ENCODE assay signal across 16 cellular contexts in the genomic region with DNA sequence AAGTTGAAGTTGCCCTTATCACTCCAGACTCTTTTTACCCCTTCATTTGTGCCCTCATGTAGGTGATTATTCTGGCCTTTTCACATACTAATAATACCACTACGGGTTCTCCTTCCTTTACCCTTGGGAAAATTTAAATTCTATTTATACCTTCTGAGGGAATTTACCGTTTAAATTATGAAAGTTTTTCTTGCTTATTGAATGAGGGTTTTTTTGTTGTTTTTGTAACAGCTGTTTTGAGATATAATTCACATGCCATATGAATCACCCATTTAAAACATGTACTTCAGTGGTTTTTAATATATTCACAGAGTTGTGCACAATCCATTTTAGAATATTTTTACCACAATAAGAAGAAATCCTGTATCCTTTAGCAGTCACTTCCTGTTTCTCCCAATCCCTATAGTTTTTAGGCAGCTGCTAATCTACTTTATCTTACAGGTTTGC. TPM values are rescaled to one million over a fixed set of nuclear protein-coding genes. Genes with fewer than 3 reads are reported as not detected.
A peak's percentile ranks its signal among the peaks of the same experiment; 100 is the strongest.
DNase-seq lines count a peak whose midpoint lies in the region; ATAC-seq and TF ChIP-seq lines count a peak whose summit lies in the region.
"Had no signal": no experiment of that assay in that cellular context is flagged by ENCODE, and none has a peak within 500 bp of the region (broad histone marks: within the 10 kb centered on the region; RNA-seq: fewer than 3 reads in every experiment).

No MANE protein-coding gene starts in this region.

- H3K9ac ChIP-seq in GM23248: no peak overlapping the region

- peak overlapping the region; percentile 1 to 50 (median 44) for H3K27ac Mint-ChIP-seq in CD4-positive, CD25-positive, alpha-beta regulatory T cell
- H3K27ac Mint-ChIP-seq in memory B cell (peak overlapping the region; percentile 63), T-cell (peak overlapping the region in 1 of 2 donors; percentile 6)
- H3K27ac Mint-ChIP-seq: activated CD4-positive, alpha-beta T cell treated with anti-CD3 and anti-CD28 coated beads, Interleukin-2, amount 10 ng/mL, durations not matched to agents 7 days and 5 days had no signal

- H3K4me3 Mint-ChIP-seq in CD4-positive, CD25-positive, alpha-beta regulatory T cell: peak overlapping the region in 3 of 4 donors; percentile 13 to 34 (median 24)
- H3K4me3 Mint-ChIP-seq in memory B cell: no peak overlapping the region
- H3K4me3 Mint-ChIP-seq in T-cell: peak overlapping the region in 1 of 3 donors; percentile 8
- H3K4me3 Mint-ChIP-seq: activated CD4-positive, alpha-beta T cell treated with anti-CD3 and anti-CD28 coated beads, Interleukin-2, amount 10 ng/mL, durations not matched to agents 7 days and 5 days had no signal

- peaks cover 69% of the 10 kb centered on the region for H3K79me2 ChIP-seq in GM23248 (ENCODE audit: insufficient read depth)

- no peaks in the 10 kb centered on the region for H3K9me3 Mint-ChIP-seq in CD4-positive, CD25-positive, alpha-beta regulatory T cell
- no peaks in the 10 kb centered on the region for H3K9me3 Mint-ChIP-seq in memory B cell
- H3K9me3 Mint-ChIP-seq in T-cell: no peaks in the 10 kb centered on the region
- H3K9me3 Mint-ChIP-seq: activated CD4-positive, alpha-beta T cell treated with anti-CD3 and anti-CD28 coated beads, Interleukin-2, amount 10 ng/mL, durations not matched to agents 7 days and 5 days had no signal

- CTCF ChIA-PET in T-cell (lab: Charles Lee): interaction anchor here in 1 of 2 donors (0.9 kb wide), 1 partner anchor 105 kb away, joined by 3 read pairs; no protein-coding TSS in a partner anchor

- no peak overlapping the region for H3K27ac ChIP-seq in CD4-positive, CD25-positive, alpha-beta regulatory T cell (ENCODE audit: insufficient read depth, low read length, poor library complexity, severe bottlenecking)
- H3K27ac ChIP-seq in GM23248: 0 out of 2 replicates have a peak overlapping the region, but pooled peaks have one; percentile 3
- H3K27ac ChIP-seq: gastrocnemius medialis had no signal

- WGBS in GM23248 (ENCODE audit: low coverage in 1 of 2, low lambda C conversion rate in 2 of 2, missing lambda C conversion rate in 2 of 2), 2 experiments: 36 to 40% methylated on average over 2 of the region's 2 CpGs

- no peaks in the 10 kb centered on the region for H3K9me2 ChIP-seq in GM23248 (ENCODE audit: insufficient read depth)

- peaks cover 11% of the 10 kb centered on the region for H3K36me3 ChIP-seq in CD4-positive, CD25-positive, alpha-beta regulatory T cell (ENCODE audit: control insufficient read depth, insufficient read depth, low read length)
- H3K36me3 ChIP-seq in GM23248 (ENCODE audit: low read depth) (no peaks in the 10 kb centered on the region), MG63 (no peaks in the 10 kb centered on the region)
- H3K36me3 ChIP-seq: gastrocnemius medialis had no signal

- no peaks in the 10 kb centered on the region for H3K27me3 ChIP-seq in CD4-positive, CD25-positive, alpha-beta regulatory T cell (ENCODE audit: control insufficient read depth, insufficient read depth, low read length)
- H3K27me3 ChIP-seq in GM23248 (replicated peaks; ENCODE audit: insufficient read depth): no peaks in the 10 kb centered on the region
- no peaks in the 10 kb centered on the region for H3K27me3 ChIP-seq in MG63
- H3K27me3 ChIP-seq: gastrocnemius medialis had no signal

- in situ Hi-C loops in GM23248 (cut with MboI) (no loop called here), astrocyte of the spinal cord (cut with HindIII; ENCODE audit: low sequenced_read_pairs) (no loop called here)

- H3K27me3 Mint-ChIP-seq in CD4-positive, CD25-positive, alpha-beta regulatory T cell: no peaks in the 10 kb centered on the region
- H3K27me3 Mint-ChIP-seq in memory B cell (no peaks in the 10 kb centered on the region), T-cell (no peaks in the 10 kb centered on the region)
- H3K27me3 Mint-ChIP-seq: activated CD4-positive, alpha-beta T cell treated with anti-CD3 and anti-CD28 coated beads, Interleukin-2, amount 10 ng/mL, durations not matched to agents 7 days and 5 days had no signal

- H3K4me1 ChIP-seq in CD4-positive, CD25-positive, alpha-beta regulatory T cell (ENCODE audit: control insufficient read depth, insufficient read depth, low read length, poor library complexity, severe bottlenecking): peaks cover 59% of the 10 kb centered on the region
- H3K4me1 ChIP-seq in GM23248 (ENCODE audit: insufficient read depth): peaks cover 10% of the 10 kb centered on the region

- peaks cover 54 to 87% (median 73%) of the 10 kb centered on the region in 4 donors for H3K4me1 Mint-ChIP-seq in CD4-positive, CD25-positive, alpha-beta regulatory T cell
- peaks cover 36% of the 10 kb centered on the region for H3K4me1 Mint-ChIP-seq in memory B cell
- H3K4me1 Mint-ChIP-seq in T-cell: peaks cover 86 to 88% (median 87%) of the 10 kb centered on the region in 3 donors

- peaks cover 15% of the 10 kb centered on the region; the same call in 1 of the 2 replicates for H3F3A ChIP-seq in GM23248 (ENCODE audit: insufficient read depth)

- no peaks in the 10 kb centered on the region for H3K9me3 ChIP-seq in CD4-positive, CD25-positive, alpha-beta regulatory T cell (ENCODE audit: control insufficient read depth in 2 of 2, low read length in 2 of 2)
- no peaks in the 10 kb centered on the region for H3K9me3 ChIP-seq in GM23248 (ENCODE audit: low read depth)
- H3K9me3 ChIP-seq in MG63: no peaks in the 10 kb centered on the region
- H3K9me3 ChIP-seq: gastrocnemius medialis had no signal

- no peak for ATAC-seq in CD4-positive, CD25-positive, alpha-beta regulatory T cell (ENCODE audit: low read depth in 2 of 2)
- ATAC-seq in memory B cell (ENCODE audit: low read depth) (no peak), T-cell (replicated peaks in 1 of 4) (no peak)
- ATAC-seq: gastrocnemius medialis, right cardiac atrium had no signal

- H2AFZ ChIP-seq in GM23248: no peak overlapping the region

- H3K36me3 Mint-ChIP-seq in CD4-positive, CD25-positive, alpha-beta regulatory T cell: peaks cover 12% of the 10 kb centered on the region
- H3K36me3 Mint-ChIP-seq in memory B cell (peaks cover 22% of the 10 kb centered on the region), T-cell (peaks cover 23% of the 10 kb centered on the region)

- TF ChIP-seq CTCF in astrocyte of the spinal cord (IDR thresholded peaks at IDR 0.05; ENCODE audit: low read depth, low read length): no peak

- no peaks in the 10 kb centered on the region for H4K20me1 ChIP-seq in GM23248 (ENCODE audit: insufficient read depth)

- DNase-seq in CD4-positive, CD25-positive, alpha-beta regulatory T cell: no peak
- DNase-seq in GM23248: peak; percentile 33
- peak; percentile 28 for DNase-seq in astrocyte of the spinal cord (ENCODE audit: low read depth, low spot score)
- DNase-seq in memory B cell (ENCODE audit: low spot score in 2 of 2): no peak
- no peak for DNase-seq in DMS53 (lab: John Stamatoyannopoulos, UW)
- no peak for DNase-seq in T-cell
- no peak for DNase-seq in MG63
- no peak for DNase-seq in activated CD4-positive, alpha-beta T cell treated with anti-CD3 and anti-CD28 coated beads for 1 hour
- DNase-seq: activated CD4-positive, alpha-beta T cell treated with anti-CD3 and anti-CD28 coated beads, Interleukin-2, amount 10 ng/mL, durations not matched to agents 7 days and 5 days; activated naive CD4-positive, alpha-beta T cell treated with Interleukin-2 at 50 U/mL for 16 hours; cortex of kidney; gastrocnemius medialis; kidney; NCI-H2171; PC-3; right cardiac atrium had no signal

- H3K4me3 ChIP-seq in CD4-positive, CD25-positive, alpha-beta regulatory T cell (ENCODE audit: low read depth, low read length): peak overlapping the region; percentile 56
- H3K4me3 ChIP-seq in GM23248: no peak overlapping the region
- H3K4me3 ChIP-seq in astrocyte of the spinal cord (ENCODE audit: low read depth, low read length): no peak overlapping the region
- H3K4me3 ChIP-seq in MG63: no peak overlapping the region
- H3K4me3 ChIP-seq: gastrocnemius medialis had no signal

- POLR2A ChIA-PET in T-cell (lab: Charles Lee): no interaction called here

- H3K4me2 ChIP-seq in GM23248 (ENCODE audit: unreplicated experiment): peak overlapping the region; percentile 23

RNA-seq across cellular contexts. Expression of a gene that starts 54.7 kb away (rescaled TPM):
- total RNA-seq in CD4-positive, CD25-positive, alpha-beta regulatory T cell: 293 TPM
- polyA plus RNA-seq in CD4-positive, CD25-positive, alpha-beta regulatory T cell: 10 to 100 TPM; 83.7 to 92.7 (median 89.7) TPM
- 19.3 and 21.8 TPM in 2 replicates for total RNA-seq in GM23248 (2014; rRNA removed; shearing (Covaris generic))
- polyA plus RNA-seq in GM23248 (2016; fragmentation: Nextera tagmentation; extraction: Ambion mirVana): 21.0 and 21.7 TPM in 2 replicates
- 100 to 1,000 TPM; 101 to 223 (median 123) TPM for total RNA-seq in T-cell
- 18.5 and 19.5 TPM in 2 replicates for total RNA-seq in MG63 (2014; rRNA removed; shearing (Covaris generic); ENCODE audit: low replicate concordance)

Comparison
In these comparisons a context has a peak if more than half of its experiments do, and no peak if none do; other contexts are left out.
1. DNase-seq: peak in GM23248 (single experiment) and astrocyte of the spinal cord (single experiment); none in CD4-positive, CD25-positive, alpha-beta regulatory T cell (0 of 3), memory B cell (0 of 2), DMS53 (single experiment), T-cell (0 of 34), MG63 (single experiment) and activated CD4-positive, alpha-beta T cell treated with anti-CD3 and anti-CD28 coated beads for 1 hour (single experiment).